10 cellular contexts compared by ENCODE assay signal in genomic region chr11:3920148-3920852, GRCh38.
A peak's percentile ranks its signal among the peaks of the same experiment; 100 is the strongest.
DNase-seq lines count a peak whose midpoint lies in the region; ATAC-seq and TF ChIP-seq lines count a peak whose summit lies in the region.
"Had no signal": no experiment of that assay in that cellular context is flagged by ENCODE, and none has a peak within 500 bp of the region (broad histone marks: within the 10 kb centered on the region; RNA-seq: fewer than 3 reads in every experiment).

No MANE protein-coding gene starts in this region.

- H3K4me3 ChIP-seq in fibroblast of pulmonary artery (replicated peaks; ENCODE audit: low read depth, low read length): no peak overlapping the region
- H3K4me3 ChIP-seq: SK-N-MC, skin epidermis had no signal

- TF ChIP-seq CTCF in fibroblast of pulmonary artery (IDR thresholded peaks at IDR 0.05; ENCODE audit: low read length, missing control alignments): no peak

- peak; percentile 76 for ATAC-seq in GM19372 (IDR thresholded peaks at IDR 0.05; ENCODE audit: low read depth, unreplicated experiment)

- DNase-seq in LoVo (ENCODE audit: low spot score): peak; percentile 49
- peak; percentile 45 to 51 for DNase-seq in activated CD8-positive, alpha-beta memory T cell treated with anti-CD3 and anti-CD28 coated beads for 1 hour (ENCODE audit: extremely low read depth in 1 of 2, low read depth in 1 of 2)
- peak; percentile 54 for DNase-seq in fibroblast of pulmonary artery (ENCODE audit: low read depth)
- DNase-seq in stimulated activated CD8-positive, alpha-beta memory T cell treated with anti-CD3 and anti-CD28 coated beads, Interleukin-12 subunit alpha, Interleukin-12 subunit beta, amount 100 ng/mL, for 4 hours (ENCODE audit: low read depth): peak; percentile 52
- no peak for DNase-seq in NCI-H524 (lab: John Stamatoyannopoulos, UW)
- no peak for DNase-seq in NCI-H2029 (lab: John Stamatoyannopoulos, UW)
- DNase-seq in HuH-7.5 (ENCODE audit: low spot score): no peak

Comparison
In these comparisons a context has a peak if more than half of its experiments do, and no peak if none do; other contexts are left out.
1. DNase-seq: peak in LoVo (single experiment), activated CD8-positive, alpha-beta memory T cell treated with anti-CD3 and anti-CD28 coated beads for 1 hour (2 of 2), fibroblast of pulmonary artery (single experiment) and stimulated activated CD8-positive, alpha-beta memory T cell treated with anti-CD3 and anti-CD28 coated beads, Interleukin-12 subunit alpha, Interleukin-12 subunit beta, amount 100 ng/mL, for 4 hours (single experiment); none in NCI-H524 (0 of 2), NCI-H2029 (single experiment) and HuH-7.5 (single experiment).